ENCODE assay signal across 14 cellular contexts in genomic region chr2:173213181-173213580, GRCh38.
"Had no signal": no experiment of that assay in that cellular context is flagged by ENCODE, and none has a peak within 500 bp of the region (broad histone marks: within the 10 kb centered on the region; RNA-seq: fewer than 3 reads in every experiment).

No MANE protein-coding gene starts in this region.

- H3K27ac ChIP-seq: brain microvascular endothelial cell, neural progenitor cell had no signal

- H3K27me3 ChIP-seq: brain microvascular endothelial cell, neural progenitor cell had no signal

- H3K4me3 ChIP-seq: neural progenitor cell had no signal

- H3K36me3 ChIP-seq: neural progenitor cell had no signal

- DNase-seq: activated CD4-positive, alpha-beta T cell treated with anti-CD3 and anti-CD28 coated beads, Interleukin-2, amount 10 ng/mL, durations not matched to agents 24 days and 14 days; activated CD8-positive, alpha-beta T cell treated with anti-CD3 and anti-CD28 coated beads, Interleukin-2, amount 10 ng/mL, durations not matched to agents 7 days and 5 days; activated naive CD4-positive, alpha-beta T cell treated with Interleukin-2 at 50 U/mL for 16 hours; activated T-cell treated with anti-CD3 and anti-CD28 coated beads, Interleukin-2, amount 50 U/mL, for 24 hours; anterior cingulate cortex; brain microvascular endothelial cell; cerebellar nuclear complex; cortex of kidney; hippocampal formation; islet precursor cell; SIG-M5; T-helper 1 cell; T-helper 9 cell had no signal
